Comparison of ENCODE assay signal across 1 cellular context in genomic region chr22:23696326-23696851, GRCh38.
TF ChIP-seq lines count a peak whose summit lies in the region.

No MANE protein-coding gene starts in this region.

TF ChIP-seq in WTC11, 78 proteins besides CTCF, POLR2A, EP300 and RAD21 (continued from another document):
- no peak for TF ChIP-seq ARID4B (CRISPR knock-in tag; IDR thresholded peaks at IDR 0.05; ENCODE audit: borderline replicate concordance)
- TF ChIP-seq USF2 (CRISPR knock-in tag; IDR thresholded peaks at IDR 0.05): no peak
- TF ChIP-seq CREB1 (CRISPR knock-in tag; IDR thresholded peaks at IDR 0.05): no peak
- TF ChIP-seq ZNF423 (CRISPR knock-in tag; IDR thresholded peaks at IDR 0.05): no peak
- TF ChIP-seq ETV6 (CRISPR knock-in tag; IDR thresholded peaks at IDR 0.05): no peak
